ENCODE assay signal across 25 cellular contexts in genomic region chr6:7008451-7008988, GRCh38.
A peak's percentile ranks its signal among the peaks of the same experiment; 100 is the strongest.
DNase-seq lines count a peak whose midpoint lies in the region; FAIRE-seq and TF ChIP-seq lines count a peak whose summit lies in the region.
"Had no signal": no experiment of that assay in that cellular context is flagged by ENCODE, and none has a peak within 500 bp of the region (broad histone marks: within the 10 kb centered on the region; RNA-seq: fewer than 3 reads in every experiment).

No MANE protein-coding gene starts in this region.

- H3K18ac ChIP-seq in H1 (ENCODE audit: extremely low read depth, low read length), result no peak overlapping the region
- no peak overlapping the region for H3K18ac ChIP-seq in trophoblast cell (ENCODE audit: low read length)

- no peak overlapping the region for H3K27ac ChIP-seq in H1 (ENCODE audit: low read depth, low read length)
- H3K27ac ChIP-seq in trophoblast cell (ENCODE audit: low read depth, low read length), result peak overlapping the region; percentile 89
- H3K27ac ChIP-seq: BLaER1, gastrocnemius medialis, HL-60, left ventricle myocardium inferior, stomach, tibial nerve had no signal

- H3K4me1 ChIP-seq in H1 (replicated peaks in 1 of 4; ENCODE audit: control insufficient read depth in 3 of 4, insufficient read depth in 4 of 4, low read length in 3 of 4), result peaks cover 0 to 6% (median 0%) of the 10 kb centered on the region in 4 experiments; a peak in 3 of 7 replicates
- H3K4me1 ChIP-seq in trophoblast cell (ENCODE audit: control insufficient read depth in 1 of 2, insufficient read depth in 2 of 2, low read length in 2 of 2), result peaks cover 4 to 11% of the 10 kb centered on the region in 2 experiments
- H3K4me1 ChIP-seq: left ventricle myocardium inferior, stomach, tibial nerve had no signal

- CTCF ChIA-PET in H1 (lab: Charles Lee; ENCODE audit: partially characterized antibody), result interaction anchor here (0.6 to 1.3 kb wide), 6 partner anchors 9 to 803 kb away, joined by 3 to 4 read pairs (median 3); no protein-coding TSS in a partner anchor

- no peaks in the 10 kb centered on the region for H3K36me3 Mint-ChIP-seq in chondrocyte (ENCODE audit: low read depth)
- H3K36me3 Mint-ChIP-seq: activated naive CD8-positive, alpha-beta T cell treated with anti-CD3 and anti-CD28 coated beads, Interleukin-2, amount 10 ng/mL, durations not matched to agents 7 days and 5 days; natural killer cell had no signal

- H4K5ac ChIP-seq in H1 (ENCODE audit: insufficient read length, low read depth, low read length), result no peak overlapping the region

- H2BK15ac ChIP-seq in H1 (ENCODE audit: low read length), result no peak overlapping the region

- H3K9ac ChIP-seq in H1 (replicated peaks in 1 of 4; ENCODE audit: extremely low read depth in 1 of 4, low read depth in 3 of 4, low read length in 3 of 4) (no peak overlapping the region), trophoblast cell (ENCODE audit: low read length) (no peak overlapping the region)
- H3K9ac ChIP-seq: BLaER1 had no signal

- H3K4ac ChIP-seq in H1 (replicated peaks; ENCODE audit: insufficient read length, low read depth, low read length) (no peak overlapping the region), trophoblast cell (ENCODE audit: low read depth, low read length) (no peak overlapping the region)

- no peak for TF ChIP-seq CTCF in H1 (IDR thresholded peaks at IDR 0.05; ENCODE audit: control extremely low read depth in 1 of 3, insufficient read depth in 1 of 3, low read depth in 1 of 3, low read length in 3 of 3)
- no peak for TF ChIP-seq CTCF in chondrocyte (IDR thresholded peaks at IDR 0.05)

- no peak for FAIRE-seq in H1 (lab: Jason Lieb, UNC)

- no peak overlapping the region for H2AK5ac ChIP-seq in H1 (ENCODE audit: low read depth, low read length)
- no peak overlapping the region for H2AK5ac ChIP-seq in trophoblast cell (ENCODE audit: low read length)

- H3K9me3 ChIP-seq in H1 (ENCODE audit: insufficient read depth in 2 of 2, low read depth in 1 of 2, low read length in 1 of 2) (no peaks in the 10 kb centered on the region), trophoblast cell (ENCODE audit: insufficient read depth, low read depth, low read length) (no peaks in the 10 kb centered on the region)
- H3K9me3 ChIP-seq: BLaER1, gastrocnemius medialis, left ventricle myocardium inferior, stomach, tibial nerve had no signal

- H4K12ac ChIP-seq in trophoblast cell (ENCODE audit: low read depth, low read length), result no peak overlapping the region

- H2BK12ac ChIP-seq in H1 (ENCODE audit: low read depth, low read length), result no peak overlapping the region
- H2BK12ac ChIP-seq in trophoblast cell (ENCODE audit: low read length), result peak overlapping the region; percentile 5

- TF ChIP-seq EP300 in H1 (IDR thresholded peaks at IDR 0.05; ENCODE audit: borderline replicate concordance in 1 of 2, low read depth in 2 of 2, low read length in 2 of 2), result no peak

- H2AFZ ChIP-seq in H1 (ENCODE audit: low read length) (peak overlapping the region; percentile 60; the same call in 1 of the 2 replicates), trophoblast cell (ENCODE audit: insufficient read depth, low read length, poor library complexity) (peak overlapping the region; percentile 23)

- TF ChIP-seq POLR2A in H1 (IDR thresholded peaks at IDR 0.05; ENCODE audit: control extremely low read depth in 1 of 2, low read depth in 2 of 2, low read length in 2 of 2), result no peak

- H3K4me3 Mint-ChIP-seq in chondrocyte (ENCODE audit: unreplicated experiment), result no peak overlapping the region
- H3K4me3 Mint-ChIP-seq: activated CD4-positive, alpha-beta T cell treated with anti-CD3 and anti-CD28 coated beads for 36 hours; activated naive CD8-positive, alpha-beta T cell treated with anti-CD3 and anti-CD28 coated beads, Interleukin-2, amount 10 ng/mL, durations not matched to agents 7 days and 5 days; HFFc6; natural killer cell; T-helper 1 cell treated with Interleukin-12 subunit alpha and Interleukin-12 subunit beta and Interleukin-4 antibody, amounts not matched to agents 30 μg/mL and 1 μg/mL, for 36 hours had no signal

- no peak overlapping the region for H3K56ac ChIP-seq in H1 (replicated peaks; ENCODE audit: insufficient read length, low read depth, low read length)

- H2BK120ac ChIP-seq in H1 (replicated peaks; ENCODE audit: low read depth, low read length) (no peak overlapping the region), trophoblast cell (ENCODE audit: insufficient read depth, low read length, poor library complexity) (peak overlapping the region; percentile 41)

- TF ChIP-seq RAD21 in H1 (IDR thresholded peaks at IDR 0.05 in 1 of 2, conservative IDR thresholded peaks at IDR 0.05 in 1 of 2; ENCODE audit: low read depth in 2 of 2, low read length in 2 of 2), result 0 out of 4 replicates have a peak, but pooled peaks of 1 of the 2 experiments have one; percentile 3

- H2BK5ac ChIP-seq in H1 (ENCODE audit: low read depth, low read length) (no peak overlapping the region), trophoblast cell (ENCODE audit: low read depth, low read length, poor library complexity) (peak overlapping the region; percentile 45)

- no peaks in the 10 kb centered on the region for H3K79me1 ChIP-seq in H1 (ENCODE audit: low read depth, low read length)
- H3K79me1 ChIP-seq in trophoblast cell (ENCODE audit: low read length), result peaks cover 12% of the 10 kb centered on the region

- DNase-seq in H7 (peak; percentile 28), NCI-H2029 treated with DMSO at 0.1 percent for 48 hours (lab: John Stamatoyannopoulos, UW) (peak; percentile 73), H1 (ENCODE audit: low read depth in 1 of 2, low spot score in 2 of 2) (peak in 1 of 2 experiments; percentile 13), trophoblast cell (peak; percentile 7 to 51), NCI-H1436 treated with DMSO at 0.1 percent for 48 hours (lab: John Stamatoyannopoulos, UW) (no peak), chondrocyte (ENCODE audit: low spot score) (no peak), NCI-H82 treated with DMSO at 0.1 percent for 48 hours (lab: John Stamatoyannopoulos, UW; ENCODE audit: unreplicated experiment) (no peak)
- DNase-seq: activated CD4-positive, alpha-beta T cell treated with anti-CD3 and anti-CD28 coated beads for 36 hours; activated CD8-positive, alpha-beta memory T cell treated with anti-CD3 and anti-CD28 coated beads for 24 hours; activated effector memory CD4-positive, alpha-beta T cell treated with anti-CD3 and anti-CD28 coated beads, Interleukin-2, amount 50 U/mL, for 16 hours; activated naive CD8-positive, alpha-beta T cell treated with anti-CD3 and anti-CD28 coated beads, Interleukin-2, amount 10 ng/mL, durations not matched to agents 7 days and 5 days; DMS79 treated with DMSO at 0.1 percent for 48 hours; gastrocnemius medialis; HFFc6; left ventricle myocardium inferior; natural killer cell; NCI-H2227 treated with DMSO at 0.1 percent for 48 hours; NCI-H526 treated with DMSO at 0.1 percent for 48 hours; RPMI8226; stomach had no signal

- H3K36me3 ChIP-seq in H7 (replicated peaks; ENCODE audit: control insufficient read depth, insufficient read depth, low read length), result no peaks in the 10 kb centered on the region
- no peaks in the 10 kb centered on the region for H3K36me3 ChIP-seq in H1 (ENCODE audit: control insufficient read depth in 2 of 4, insufficient read depth in 4 of 4, low read length in 3 of 4)
- H3K36me3 ChIP-seq in trophoblast cell (ENCODE audit: control insufficient read depth in 1 of 2, insufficient read depth in 2 of 2, low read length in 2 of 2), result no peaks in the 10 kb centered on the region
- H3K36me3 ChIP-seq: BLaER1, gastrocnemius medialis, left ventricle myocardium inferior, stomach, tibial nerve had no signal

- H4K20me1 ChIP-seq in H1 (replicated peaks in 1 of 2; ENCODE audit: control insufficient read depth in 1 of 2, insufficient read depth in 2 of 2, low read length in 2 of 2), result no peaks in the 10 kb centered on the region
- H4K20me1 ChIP-seq: BLaER1 had no signal

- no peaks in the 10 kb centered on the region for H3K79me2 ChIP-seq in H1 (ENCODE audit: control insufficient read depth in 1 of 2, insufficient read depth in 2 of 2, low read length in 2 of 2)
- H3K79me2 ChIP-seq in trophoblast cell (ENCODE audit: control insufficient read depth, insufficient read depth, low read length, poor library complexity), result peaks cover 2% of the 10 kb centered on the region

- H3K4me2 ChIP-seq in H1 (ENCODE audit: insufficient read depth in 1 of 2, low read depth in 2 of 2, low read length in 2 of 2) (peak overlapping the region in 1 of 2 experiments; percentile 14; a peak in 1 of 4 replicates), trophoblast cell (ENCODE audit: low read length) (peak overlapping the region; percentile 6)
- H3K4me2 ChIP-seq: BLaER1 had no signal

- H3K27me3 ChIP-seq in H7 (ENCODE audit: control insufficient read depth, insufficient read depth, low read length), result no peaks in the 10 kb centered on the region
- no peaks in the 10 kb centered on the region for H3K27me3 ChIP-seq in H1 (replicated peaks in 1 of 4; ENCODE audit: control insufficient read depth in 3 of 4, extremely low read depth in 1 of 4, insufficient read depth in 3 of 4, low read length in 3 of 4)
- H3K27me3 ChIP-seq in trophoblast cell (ENCODE audit: insufficient read depth, low read length), result no peaks in the 10 kb centered on the region
- H3K27me3 ChIP-seq: BLaER1, gastrocnemius medialis, stomach, tibial nerve had no signal

- peaks cover 2% of the 10 kb centered on the region for H3K27me3 Mint-ChIP-seq in chondrocyte (ENCODE audit: low read depth)

- no peaks in the 10 kb centered on the region for H3K9me3 Mint-ChIP-seq in chondrocyte (ENCODE audit: low read depth)
- H3K9me3 Mint-ChIP-seq: HFFc6; natural killer cell; T-helper 1 cell treated with Interleukin-12 subunit alpha and Interleukin-12 subunit beta and Interleukin-4 antibody, amounts not matched to agents 30 μg/mL and 1 μg/mL, for 36 hours had no signal

- H3K23ac ChIP-seq in H1 (ENCODE audit: insufficient read length), result no peak overlapping the region
- no peak overlapping the region for H3K23ac ChIP-seq in trophoblast cell (ENCODE audit: low read length)

- H3K14ac ChIP-seq in H1 (ENCODE audit: insufficient read length) (no peak overlapping the region), trophoblast cell (ENCODE audit: low read length) (peak overlapping the region; percentile 46)

- H3K4me3 ChIP-seq in H7 (ENCODE audit: insufficient read depth, low read depth, low read length), result no peak overlapping the region
- H3K4me3 ChIP-seq in H1 (ENCODE audit: extremely low read depth in 1 of 4, insufficient read depth in 2 of 4, low read depth in 3 of 4, low read length in 4 of 4), result no peak overlapping the region
- H3K4me3 ChIP-seq in trophoblast cell (ENCODE audit: low read depth, low read length), result no peak overlapping the region
- H3K4me3 ChIP-seq: BLaER1, gastrocnemius medialis, left ventricle myocardium inferior, skin epidermis, stomach, tibial nerve had no signal

- POLR2A ChIA-PET in H1 (lab: Charles Lee; ENCODE audit: partially characterized antibody), result no interaction called here

- no peak overlapping the region for H4K8ac ChIP-seq in H1 (ENCODE audit: extremely low read depth, insufficient read depth, low read length)
- H4K8ac ChIP-seq in trophoblast cell (ENCODE audit: low read depth, low read length), result peak overlapping the region; percentile 42

- H3K23me2 ChIP-seq in H1 (ENCODE audit: low read depth, low read length), result no peaks in the 10 kb centered on the region

- H3K4me1 Mint-ChIP-seq in chondrocyte (ENCODE audit: low read depth), result no peaks in the 10 kb centered on the region
- H3K4me1 Mint-ChIP-seq: activated naive CD8-positive, alpha-beta T cell treated with anti-CD3 and anti-CD28 coated beads, Interleukin-2, amount 10 ng/mL, durations not matched to agents 7 days and 5 days; natural killer cell had no signal

- 71% methylated on average over 6 of the region's 6 CpGs; no CpG with 5 or more reads in 1 of the 2 experiments for WGBS in H1 (ENCODE audit: extremely low coverage in 1 of 2, insufficient coverage in 1 of 2, insufficient read length in 1 of 2, insufficient replicate concordance in 2 of 2, low coverage in 1 of 2, low lambda C conversion rate in 2 of 2, missing lambda C conversion rate in 1 of 2), 2 experiments
- WGBS in trophoblast cell (ENCODE audit: extremely low coverage, insufficient coverage, insufficient read length), result no CpG with 5 or more reads among the region's 6 CpGs

- no peak overlapping the region for H3K27ac Mint-ChIP-seq in chondrocyte (ENCODE audit: unreplicated experiment)
- H3K27ac Mint-ChIP-seq: activated CD4-positive, alpha-beta T cell treated with anti-CD3 and anti-CD28 coated beads for 36 hours; activated naive CD8-positive, alpha-beta T cell treated with anti-CD3 and anti-CD28 coated beads, Interleukin-2, amount 10 ng/mL, durations not matched to agents 7 days and 5 days; HFFc6; natural killer cell; T-helper 1 cell treated with Interleukin-12 subunit alpha and Interleukin-12 subunit beta and Interleukin-4 antibody, amounts not matched to agents 30 μg/mL and 1 μg/mL, for 36 hours had no signal

- no peak overlapping the region for H4K91ac ChIP-seq in H1 (replicated peaks; ENCODE audit: insufficient read length, low read length)
- peak overlapping the region; percentile 15 for H4K91ac ChIP-seq in trophoblast cell (ENCODE audit: low read depth, low read length)

- no peak overlapping the region for H2BK20ac ChIP-seq in H1 (ENCODE audit: low read length)

Comparison
In these comparisons a context has a peak if more than half of its experiments do, and no peak if none do; other contexts are left out.
1. DNase-seq: peak in H7 (single experiment), NCI-H2029 treated with DMSO at 0.1 percent for 48 hours (single experiment) and trophoblast cell (2 of 2); none in NCI-H1436 treated with DMSO at 0.1 percent for 48 hours (single experiment), chondrocyte (single experiment) and NCI-H82 treated with DMSO at 0.1 percent for 48 hours (single experiment).